8 cellular contexts compared by ENCODE assay signal in the genomic region with DNA sequence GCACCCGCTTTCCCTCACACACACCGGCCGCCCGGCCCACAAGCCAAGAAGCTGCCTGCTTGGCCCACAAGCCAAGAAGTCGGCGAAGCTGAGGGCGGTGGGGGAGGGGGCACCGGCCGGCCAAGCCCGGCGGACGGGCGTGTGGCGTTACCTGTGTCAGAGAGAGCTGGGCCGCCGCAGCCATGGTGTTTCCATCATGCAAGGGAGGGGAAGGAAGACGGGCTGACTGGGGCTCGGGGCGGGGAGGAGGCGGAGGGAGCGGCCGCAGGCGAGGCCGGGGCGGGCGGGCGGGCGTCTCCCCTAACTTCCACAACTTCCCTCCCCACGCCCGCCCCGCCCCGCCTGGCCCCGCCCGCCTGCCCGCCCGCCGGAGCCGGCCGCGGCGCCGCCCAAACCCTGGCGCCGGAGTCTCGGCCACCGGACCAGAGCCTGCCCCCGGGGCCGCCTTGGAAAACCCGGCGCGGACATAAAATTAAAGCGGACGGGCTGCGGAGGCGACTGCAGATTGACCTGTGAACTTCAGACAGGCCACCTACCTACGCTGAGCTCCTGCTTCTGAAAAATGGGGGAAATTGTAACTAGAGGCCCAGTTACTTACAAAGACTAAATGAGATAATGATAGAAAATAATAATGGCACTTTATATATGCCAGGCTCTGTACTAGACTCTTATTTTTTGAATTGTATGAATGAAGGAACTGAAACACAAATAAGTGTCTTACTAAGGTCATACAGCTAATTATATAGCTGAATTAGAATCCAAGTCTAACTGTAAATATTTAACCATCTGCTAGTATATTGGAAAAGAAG. TPM values are rescaled to one million over a fixed set of nuclear protein-coding genes. Genes with fewer than 3 reads are reported as not detected.
DNase-seq lines count a peak whose midpoint lies in the region; TF ChIP-seq lines count a peak whose summit lies in the region.

A gene (minus strand): TSS at position 219 of the 809 bp plus-strand sequence. CDS start 35 bp downstream, at position 184.

- H3K27me3 ChIP-seq in adrenal gland (no peaks in the 10 kb centered on the region), tibial nerve (no peaks in the 10 kb centered on the region)

- H3K4me3 ChIP-seq in GM08714 (ENCODE audit: low read length) (peak within 1 kb of the TSS; percentile 92), adrenal gland (peak within 1 kb of the TSS; percentile 13 to 97 (median 94)), tibial nerve (peak within 1 kb of the TSS; percentile 46 to 96 (median 84))

- 1 to 3% (median 2%) methylated on average over 5 to 56 of the region's 56 CpGs for WGBS in adrenal gland, 4 donors
- 4 to 6% methylated on average over 8 to 10 of the region's 56 CpGs for WGBS in tibial nerve, 2 donors

- DNase-seq in HEK293T (ENCODE audit: extremely low spot score) (peak; percentile 89), NCI-H1048 (lab: John Stamatoyannopoulos, UW) (peak; percentile 63), adrenal gland (peak; percentile 86 to 95 (median 89)), cardiac septum (ENCODE audit: low spot score) (peak; percentile 97), pons (ENCODE audit: low spot score) (peak; percentile 61), tibial nerve (ENCODE audit: low spot score in 2 of 2) (peak; percentile 73 to 74)

- CTCF ChIA-PET in HEK293T (lab: Yijun Ruan, JAX): interaction anchor here (1.6 kb wide), 1 partner anchor 16 kb away, joined by 3 read pairs; no protein-coding TSS in a partner anchor

- POLR2A ChIA-PET in HEK293T (lab: Yijun Ruan, JAX): interaction anchor here (0.7 to 1.0 kb wide), 4 partner anchors 22 to 190 kb away, joined by 3 read pairs; no protein-coding TSS in a partner anchor

- H3K4me1 ChIP-seq in adrenal gland (replicated peaks in 1 of 2): peaks cover 40 to 46% of the 10 kb centered on the region in 2 donors
- peaks cover 0 to 36% (median 28%) of the 10 kb centered on the region in 4 donors for H3K4me1 ChIP-seq in tibial nerve

- H3K27ac ChIP-seq in adrenal gland (peak within 1 kb of the TSS; percentile 83 to 98 (median 89)), tibial nerve (peak within 1 kb of the TSS; percentile 39 to 97 (median 94))

- intact Hi-C loops in T-helper 1 cell treated with Interleukin-12 subunit alpha and Interleukin-12 subunit beta and Interleukin-4 antibody, amounts not matched to agents 30 ng/mL and 1 ng/mL, for 36 hours (cut with micrococcal nuclease): loop anchor here (1.0 to 5.0 kb wide), 9 partner anchors 97 to 1678 kb away; a partner anchor contains a TSS
- intact Hi-C loops in adrenal gland (cut with DNase I) (no loop called here), cardiac septum (cut with DNase I) (loop anchor here (5.0 kb wide), 3 partner anchors 102 to 547 kb away; a partner anchor contains a TSS)

- H3K36me3 ChIP-seq in adrenal gland (replicated peaks in 1 of 2) (no peaks in the 10 kb centered on the region), tibial nerve (no peaks in the 10 kb centered on the region)

- TF ChIP-seq CTCF in adrenal gland (IDR thresholded peaks at IDR 0.05): peak in 1 of 6 experiments; percentile 41
- peak in 1 of 5 experiments; percentile 21 for TF ChIP-seq CTCF in tibial nerve (IDR thresholded peaks at IDR 0.05)

- TF ChIP-seq POLR2A in adrenal gland (IDR thresholded peaks at IDR 0.05): peak; percentile 84 to 88
- peak; percentile 55 to 75 for TF ChIP-seq POLR2A in tibial nerve (IDR thresholded peaks at IDR 0.05)

- H3K9me3 ChIP-seq in adrenal gland (replicated peaks in 1 of 3) (no peaks in the 10 kb centered on the region), tibial nerve (no peaks in the 10 kb centered on the region)

- TF ChIP-seq EP300 in tibial nerve (IDR thresholded peaks at IDR 0.05): peak in 1 of 2 donors; percentile 85

TF ChIP-seq in HEK293T, 16 proteins besides CTCF, POLR2A, EP300 and RAD21:
- TF ChIP-seq FOXM1 (IDR thresholded peaks at IDR 0.05; ENCODE audit: borderline replicate concordance): peak; percentile 68; the same call in 1 of the 2 replicates
- no peak for TF ChIP-seq BHLHE40 (IDR thresholded peaks at IDR 0.05; ENCODE audit: borderline replicate concordance)

RNA-seq across cellular contexts. Expression of the gene that starts here (rescaled TPM):
- 58.1 and 60.4 TPM in 2 replicates for total RNA-seq in T-helper 1 cell treated with Interleukin-12 subunit alpha and Interleukin-12 subunit beta and Interleukin-4 antibody, amounts not matched to agents 30 ng/mL and 1 ng/mL, for 36 hours
- 100 to 1,000 TPM in 7 of 8 donors, 10 to 100 TPM in 1; 66.7 to 180 (median 114) TPM for total RNA-seq in adrenal gland
- polyA plus RNA-seq in adrenal gland: 10 to 100 TPM; 31.7 to 83.3 (median 34.7) TPM
- total RNA-seq in cardiac septum: 46.6 TPM
- total RNA-seq in tibial nerve: 100 to 1,000 TPM in 3 of 4 donors, 10 to 100 TPM in 1; 94.8 to 133 (median 125) TPM

Comparison
In these comparisons a context has a peak if more than half of its experiments do, and no peak if none do; other contexts are left out.
1. Peak in every context shown above with its lines: DNase-seq, H3K4me3 ChIP-seq and H3K27ac ChIP-seq.
2. intact Hi-C loops: an anchor here in T-helper 1 cell treated with Interleukin-12 subunit alpha and Interleukin-12 subunit beta and Interleukin-4 antibody, amounts not matched to agents 30 ng/mL and 1 ng/mL, for 36 hours (1.0 to 5.0 kb wide) and cardiac septum (5.0 kb wide); none called in adrenal gland.